Comparison of ENCODE assay signal across 18 cellular contexts in genomic region chr12:79764641-79765040, GRCh38.
A peak's percentile ranks its signal among the peaks of the same experiment; 100 is the strongest.
DNase-seq lines count a peak whose midpoint lies in the region; TF ChIP-seq lines count a peak whose summit lies in the region.
"Had no signal": no experiment of that assay in that cellular context is flagged by ENCODE, and none has a peak within 500 bp of the region (broad histone marks: within the 10 kb centered on the region; RNA-seq: fewer than 3 reads in every experiment).

No MANE protein-coding gene starts in this region.

- TF ChIP-seq CTCF in fibroblast of villous mesenchyme (IDR thresholded peaks at IDR 0.05; ENCODE audit: insufficient read depth, low read depth, low read length) (no peak), vagina (IDR thresholded peaks at IDR 0.05) (no peak)

- H2AFZ ChIP-seq in Karpas-422 (ENCODE audit: low read length), result no peak overlapping the region
- H2AFZ ChIP-seq: GM23248 had no signal

- no peaks in the 10 kb centered on the region for H3K9me2 ChIP-seq in Karpas-422 (replicated peaks; ENCODE audit: insufficient read depth, low read length)

- no peak for TF ChIP-seq POLR2A in vagina (IDR thresholded peaks at IDR 0.05)

- intact Hi-C loops in vagina (cut with DNase I), result no loop called here

- H3K27me3 ChIP-seq in vagina (no peaks in the 10 kb centered on the region), Karpas-422 (ENCODE audit: low read length) (no peaks in the 10 kb centered on the region)
- H3K27me3 ChIP-seq: BLaER1 had no signal

- no peaks in the 10 kb centered on the region for H4K20me1 ChIP-seq in Karpas-422 (ENCODE audit: insufficient read depth, low read depth, low read length)
- H4K20me1 ChIP-seq: BLaER1 had no signal

- no peaks in the 10 kb centered on the region for H3K79me2 ChIP-seq in Karpas-422 (ENCODE audit: low read length)

- H3K4me3 ChIP-seq in fibroblast of villous mesenchyme (ENCODE audit: low read depth, low read length) (no peak overlapping the region), vagina (no peak overlapping the region), Karpas-422 (ENCODE audit: low read length) (no peak overlapping the region)
- H3K4me3 ChIP-seq: A549, BLaER1, GM12878, GM23248 had no signal

- H3K9me3 ChIP-seq in vagina, result no peaks in the 10 kb centered on the region
- no peaks in the 10 kb centered on the region for H3K9me3 ChIP-seq in Karpas-422 (ENCODE audit: low read length)
- H3K9me3 ChIP-seq: A549, BLaER1 had no signal

- H3K9ac ChIP-seq in Karpas-422 (ENCODE audit: low read length), result no peak overlapping the region
- H3K9ac ChIP-seq: BLaER1, GM23248 had no signal

- DNase-seq in NCI-H446 treated with DMSO at 0.1 percent for 48 hours (lab: John Stamatoyannopoulos, UW) (peak; percentile 5), NCI-H446 (lab: John Stamatoyannopoulos, UW) (no peak), NCI-H226 (peak; percentile 11), fibroblast of villous mesenchyme (ENCODE audit: low read depth) (peak; percentile 40), vagina (ENCODE audit: extremely low spot score in 2 of 2) (no peak), SHP77 treated with DMSO at 0.1 percent for 48 hours (lab: John Stamatoyannopoulos, UW) (no peak), Karpas-422 (no peak), medulla oblongata (ENCODE audit: extremely low spot score) (no peak)
- DNase-seq: Calu3; CD8-positive, alpha-beta T cell; DMS79 treated with DMSO at 0.1 percent for 48 hours; EL; GM23248; H7 had no signal

- no peak overlapping the region for H3K4me2 ChIP-seq in Karpas-422 (ENCODE audit: low read depth, low read length, poor library complexity, severe bottlenecking)
- H3K4me2 ChIP-seq: A549, BLaER1 had no signal

- H3K4me1 ChIP-seq in vagina (peaks cover 25% of the 10 kb centered on the region), Karpas-422 (ENCODE audit: low read length) (no peaks in the 10 kb centered on the region)
- H3K4me1 ChIP-seq: A549, BLaER1 had no signal

- no peaks in the 10 kb centered on the region for H3K36me3 ChIP-seq in vagina
- no peaks in the 10 kb centered on the region for H3K36me3 ChIP-seq in Karpas-422 (ENCODE audit: insufficient read depth, low read length)
- H3K36me3 ChIP-seq: BLaER1 had no signal

- H3K27ac ChIP-seq in vagina (peak overlapping the region; percentile 46), Karpas-422 (ENCODE audit: low read length) (no peak overlapping the region)
- H3K27ac ChIP-seq: 22Rv1, A549, BLaER1, GM23248 had no signal

Comparison
In these comparisons a context has a peak if more than half of its experiments do, and no peak if none do; other contexts are left out.
1. DNase-seq: peak in NCI-H446 treated with DMSO at 0.1 percent for 48 hours (single experiment), NCI-H226 (single experiment) and fibroblast of villous mesenchyme (single experiment); none in NCI-H446 (0 of 2), vagina (0 of 2), SHP77 treated with DMSO at 0.1 percent for 48 hours (single experiment), Karpas-422 (single experiment) and medulla oblongata (single experiment).